Comparison of ENCODE assay signal across 8 cellular contexts in the genomic region with DNA sequence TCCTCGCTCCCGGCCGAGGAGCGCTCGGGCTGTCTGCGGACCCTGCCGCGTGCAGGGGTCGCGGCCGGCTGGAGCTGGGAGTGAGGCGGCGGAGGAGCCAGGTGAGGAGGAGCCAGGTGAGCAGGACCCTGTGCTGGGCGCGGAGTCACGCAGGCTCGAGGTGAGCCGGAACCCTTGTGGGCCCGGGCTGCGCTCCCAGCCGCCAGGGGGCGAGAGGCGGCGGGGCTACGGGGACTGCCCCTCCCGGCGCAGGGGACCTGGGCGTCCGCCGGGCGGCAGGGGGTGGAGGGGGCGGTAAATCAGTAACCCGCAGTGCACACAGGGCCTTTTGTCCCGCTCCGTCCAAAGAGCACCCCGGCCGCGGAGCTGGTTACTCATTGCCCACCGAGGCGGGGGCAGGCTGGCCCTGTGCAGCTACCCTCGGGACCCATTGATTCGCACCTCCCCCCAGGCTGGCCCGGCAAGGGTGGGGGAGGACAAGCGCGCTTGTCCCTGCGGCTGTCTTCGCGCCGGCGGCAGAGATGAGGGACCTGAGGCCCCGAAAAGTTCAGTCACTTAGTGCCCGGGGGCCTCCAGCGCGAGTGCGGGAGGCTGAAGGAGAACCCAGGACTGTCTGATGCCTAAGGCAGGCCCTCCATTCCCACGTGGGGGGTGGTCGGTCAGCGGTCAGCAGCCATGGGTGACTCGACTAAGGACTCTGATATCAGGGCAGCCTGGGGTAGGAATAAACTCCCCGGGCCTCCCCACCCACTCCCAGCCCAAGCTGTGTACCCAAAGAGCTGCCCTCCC. TPM values are rescaled to one million over a fixed set of nuclear protein-coding genes. Genes with fewer than 3 reads are reported as not detected.
A peak's percentile ranks its signal among the peaks of the same experiment; 100 is the strongest.
DNase-seq lines count a peak whose midpoint lies in the region; ATAC-seq, FAIRE-seq and TF ChIP-seq lines count a peak whose summit lies in the region.

No MANE protein-coding gene starts in this region.

- DNase-seq in D721Med (ENCODE audit: insufficient read length, low spot score), result peak; percentile 81
- DNase-seq in LHCN-M2 (ENCODE audit: low read depth), result peak; percentile 44
- peak; percentile 68 for DNase-seq in activated CD4-positive, CD25-positive, alpha-beta regulatory T cell treated with anti-CD3 and anti-CD28 coated beads, Interleukin-2, amount 50 U/mL, for 72 hours
- DNase-seq in dermis blood vessel endothelial cell, result peak; percentile 48
- DNase-seq in stimulated activated CD8-positive, alpha-beta memory T cell treated with anti-CD3 and anti-CD28 coated beads, Interleukin-7, amount 100 ng/mL, for 24 hours (ENCODE audit: low read depth), result peak; percentile 5
- DNase-seq in DMS153 (lab: John Stamatoyannopoulos, UW), result no peak

- peaks cover 0 to 3% of the 10 kb centered on the region in 2 donors for H3K27me3 ChIP-seq in mucosa of rectum (ENCODE audit: control insufficient read depth in 2 of 2, insufficient read depth in 2 of 2, low read length in 2 of 2)

- TF ChIP-seq CTCF in D721Med (IDR thresholded peaks at IDR 0.05; ENCODE audit: insufficient read depth, missing control alignments), result peak; percentile 40

- H3K36me3 ChIP-seq in mucosa of rectum (ENCODE audit: control insufficient read depth in 2 of 2, insufficient read depth in 2 of 2, low read length in 2 of 2), result peaks cover 0 to 7% of the 10 kb centered on the region in 2 donors

- ATAC-seq in GM21528 (IDR thresholded peaks at IDR 0.05; ENCODE audit: low FRiP score, unreplicated experiment), result peak; percentile 56

- H3K9me3 ChIP-seq in mucosa of rectum (ENCODE audit: control insufficient read depth in 2 of 2, low read length in 2 of 2), result no peaks in the 10 kb centered on the region

- FAIRE-seq in D721Med (lab: Jason Lieb, UNC), result no peak

- H3K4me3 ChIP-seq in mucosa of rectum (ENCODE audit: low read length in 2 of 2), result peak overlapping the region; percentile 70 to 74

- peak overlapping the region; percentile 68 to 79 for H3K9ac ChIP-seq in mucosa of rectum (ENCODE audit: low read depth in 1 of 2, low read length in 2 of 2)

- peaks cover 29 to 33% of the 10 kb centered on the region in 2 donors for H3K4me1 ChIP-seq in mucosa of rectum (ENCODE audit: control insufficient read depth in 2 of 2, insufficient read depth in 2 of 2, low read length in 2 of 2)

- H3K27ac ChIP-seq in mucosa of rectum (ENCODE audit: low read depth in 2 of 2, low read length in 2 of 2), result peak overlapping the region; percentile 84 to 90

RNA-seq across cellular contexts. Expression of a gene that starts 0.4 kb away (rescaled TPM):
- total RNA-seq in LHCN-M2 (2014; rRNA removed), result 29.3 and 56.0 TPM in 2 replicates
- 9.0 TPM for polyA plus RNA-seq in LHCN-M2 (2012)
- total RNA-seq in dermis blood vessel endothelial cell, result 2.6 and 8.1 TPM in 2 replicates

RNA-seq across cellular contexts. Expression of a gene that starts 46.5 kb away (rescaled TPM):
- total RNA-seq in LHCN-M2 (2014; rRNA removed), result 27.0 and 27.9 TPM in 2 replicates
- 12.2 TPM for polyA plus RNA-seq in LHCN-M2 (2012)
- total RNA-seq in dermis blood vessel endothelial cell, result 48.7 and 64.7 TPM in 2 replicates
